Comparison of ENCODE assay signal across 17 cellular contexts in the genomic region with DNA sequence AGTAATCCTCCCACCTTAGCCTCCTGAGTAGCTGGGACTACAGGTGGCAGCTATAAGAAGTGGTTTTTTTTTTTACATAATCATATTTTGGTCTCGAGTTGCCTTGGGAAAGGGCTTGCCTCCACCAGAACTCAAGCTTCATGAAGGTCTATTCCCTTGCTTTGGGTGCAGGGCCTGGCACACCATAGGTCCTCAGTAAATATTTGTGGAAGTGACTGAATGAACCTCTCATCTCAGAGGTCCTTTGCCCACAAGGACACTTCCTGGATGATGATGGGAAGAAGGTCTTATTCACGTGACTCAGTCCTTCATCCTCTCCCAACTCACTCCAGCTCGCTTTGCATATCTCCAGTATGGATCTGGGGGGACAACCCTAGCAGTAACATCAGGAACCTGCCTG.
DNase-seq lines count a peak whose midpoint lies in the region; ATAC-seq, FAIRE-seq and TF ChIP-seq lines count a peak whose summit lies in the region.
"Had no signal": no experiment of that assay in that cellular context is flagged by ENCODE, and none has a peak within 500 bp of the region (broad histone marks: within the 10 kb centered on the region; RNA-seq: fewer than 3 reads in every experiment).

No MANE protein-coding gene starts in this region.

- TF ChIP-seq EP300 in A549 (IDR thresholded peaks at IDR 0.05) = no peak

- H3F3A ChIP-seq in PC-9 (ENCODE audit: insufficient read depth, low read depth) = peaks cover 34% of the 10 kb centered on the region

- CTCF ChIA-PET in A549 (lab: Yijun Ruan, JAX) (interaction anchor here (0.9 to 2.2 kb wide), 2 partner anchors 12 to 40 kb away, joined by 3 to 5 read pairs; no protein-coding TSS in a partner anchor), PC-9 (lab: Charles Lee) (no interaction called here)

- H3K9me3 ChIP-seq in A549 = peaks cover 7% of the 10 kb centered on the region; the same call in 2 of the 3 replicates
- H3K9me3 ChIP-seq in PC-9 (ENCODE audit: insufficient read depth, low read depth) = no peaks in the 10 kb centered on the region
- H3K9me3 ChIP-seq in hepatocyte (ENCODE audit: low read depth) = no peaks in the 10 kb centered on the region
- no peaks in the 10 kb centered on the region for H3K9me3 ChIP-seq in trophoblast cell (ENCODE audit: insufficient read depth, low read depth, low read length)
- peaks cover 0 to 7% of the 10 kb centered on the region in 2 donors for H3K9me3 ChIP-seq in neuronal stem cell (replicated peaks in 1 of 2; ENCODE audit: control insufficient read depth in 2 of 2, insufficient read depth in 1 of 2, low read depth in 1 of 2, low read length in 2 of 2)
- H3K9me3 ChIP-seq: Caco-2 had no signal

- H2BK12ac ChIP-seq in trophoblast cell (ENCODE audit: low read length) (peak overlapping the region; percentile 68), neuronal stem cell (ENCODE audit: low read length) (no peak overlapping the region)

- no peak for FAIRE-seq in A549 (lab: Jason Lieb, UNC)
- FAIRE-seq: D721Med, H54, HTR-8/SVneo had no signal

- intact Hi-C loops in PC-9 (cut with micrococcal nuclease; ENCODE audit: unreplicated experiment) = loop anchor here (2.0 kb wide), 1 partner anchor 35 kb away; no protein-coding TSS in a partner anchor

- ATAC-seq in A549 (no peak), HG02798 (IDR thresholded peaks at IDR 0.05; ENCODE audit: poor library complexity, unreplicated experiment) (no peak)
- ATAC-seq: GM23338 had no signal

- no peak overlapping the region for H2BK15ac ChIP-seq in neuronal stem cell (ENCODE audit: low read length)

- POLR2A ChIA-PET in A549 (lab: Yijun Ruan, JAX) = no interaction called here
- POLR2A ChIA-PET in PC-9 (lab: Charles Lee; ENCODE audit: unreplicated experiment) = no interaction called here

- H3K4me3 ChIP-seq in A549 (no peak overlapping the region), PC-9 (no peak overlapping the region), hepatocyte (no peak overlapping the region), trophoblast cell (ENCODE audit: low read depth, low read length) (no peak overlapping the region), neuronal stem cell (ENCODE audit: low read length in 2 of 2) (no peak overlapping the region)
- H3K4me3 ChIP-seq: GM23338 had no signal

- DNase-seq in A549 (ENCODE audit: low read depth in 1 of 2, low spot score in 1 of 2) (no peak), PC-9 (no peak), hepatocyte (ENCODE audit: low spot score) (no peak), trophoblast cell (no peak), AML-193 (lab: John Stamatoyannopoulos, UW) (no peak), neuronal stem cell (ENCODE audit: low spot score) (no peak)
- DNase-seq: 8988T; Caco-2; CD4-positive, alpha-beta T cell; DMS79 treated with DMSO at 0.1 percent for 48 hours; GF-D8 had no signal

- no peak for TF ChIP-seq POLR2A in A549 (IDR thresholded peaks at IDR 0.05; ENCODE audit: low read length)

- H4K20me1 ChIP-seq in PC-9 (ENCODE audit: insufficient read depth) (no peaks in the 10 kb centered on the region), hepatocyte (ENCODE audit: insufficient read depth, poor library complexity, severe bottlenecking) (no peaks in the 10 kb centered on the region)

- H2BK5ac ChIP-seq in trophoblast cell (ENCODE audit: low read depth, low read length, poor library complexity) (peak overlapping the region; percentile 60), neuronal stem cell (ENCODE audit: low read length) (no peak overlapping the region)

- H4K8ac ChIP-seq in trophoblast cell (ENCODE audit: low read depth, low read length) (no peak overlapping the region), neuronal stem cell (ENCODE audit: low read depth, low read length) (no peak overlapping the region)

- H3K4me2 ChIP-seq in A549 (no peak overlapping the region), PC-9 (0 out of 2 replicates have a peak overlapping the region, but pooled peaks have one; percentile 53), hepatocyte (peak overlapping the region; percentile 22), trophoblast cell (ENCODE audit: low read length) (no peak overlapping the region), neuronal stem cell (ENCODE audit: insufficient read depth, low read length, poor library complexity, severe bottlenecking) (no peak overlapping the region)
- H3K4me2 ChIP-seq: GM23338 had no signal

- no TSS peak for BruUV-seq in PC-9 (replicated peaks; lab: Mats Ljungman, UMichigan)

- no peaks in the 10 kb centered on the region for H3K36me3 ChIP-seq in PC-9 (ENCODE audit: low read depth)
- H3K36me3 ChIP-seq in hepatocyte (replicated peaks; ENCODE audit: insufficient read depth, low read depth) = no peaks in the 10 kb centered on the region
- no peaks in the 10 kb centered on the region for H3K36me3 ChIP-seq in trophoblast cell (ENCODE audit: control insufficient read depth in 1 of 2, insufficient read depth in 2 of 2, low read length in 2 of 2)
- no peaks in the 10 kb centered on the region for H3K36me3 ChIP-seq in neuronal stem cell (replicated peaks in 1 of 2; ENCODE audit: control insufficient read depth in 2 of 2, insufficient read depth in 2 of 2, low read length in 2 of 2)

- WGBS in A549 (ENCODE audit: missing lambda C conversion rate) = 84% methylated on average over 3 of the region's 3 CpGs
- WGBS in hepatocyte (ENCODE audit: low lambda C conversion rate, missing lambda C conversion rate) = 70% methylated on average over 3 of the region's 3 CpGs
- no CpG with 5 or more reads among the region's 3 CpGs for WGBS in trophoblast cell (ENCODE audit: extremely low coverage, insufficient coverage, insufficient read length)
- WGBS in neuronal stem cell (ENCODE audit: extremely low coverage in 2 of 2, insufficient read length in 2 of 2, insufficient replicate concordance in 1 of 2), 2 donors = no CpG with 5 or more reads among the region's 3 CpGs

- H3K23ac ChIP-seq in trophoblast cell (ENCODE audit: low read length) = no peak overlapping the region
- H3K23ac ChIP-seq in neuronal stem cell (ENCODE audit: low read depth, low read length, poor library complexity) = no peak overlapping the region

- H3K27ac ChIP-seq in A549 = peak overlapping the region; percentile 44 to 99; a peak in 4 of 6 replicates
- no peak overlapping the region for H3K27ac ChIP-seq in PC-9
- H3K27ac ChIP-seq in hepatocyte = peak overlapping the region; percentile 13
- peak overlapping the region; percentile 88 for H3K27ac ChIP-seq in trophoblast cell (ENCODE audit: low read depth, low read length)
- no peak overlapping the region for H3K27ac ChIP-seq in neuronal stem cell (replicated peaks; ENCODE audit: low read length)
- H3K27ac ChIP-seq: C4-2B had no signal

- H3K27me3 ChIP-seq in PC-9 (ENCODE audit: insufficient read depth, low read depth) (no peaks in the 10 kb centered on the region), hepatocyte (no peaks in the 10 kb centered on the region), trophoblast cell (ENCODE audit: insufficient read depth, low read length) (no peaks in the 10 kb centered on the region), neuronal stem cell (ENCODE audit: control insufficient read depth in 3 of 3, insufficient read depth in 3 of 3, low read depth in 1 of 3, low read length in 3 of 3) (no peaks in the 10 kb centered on the region)

- H2AFZ ChIP-seq in PC-9 (no peak overlapping the region), hepatocyte (no peak overlapping the region), trophoblast cell (ENCODE audit: insufficient read depth, low read length, poor library complexity) (no peak overlapping the region), neuronal stem cell (ENCODE audit: low read length) (no peak overlapping the region)
- H2AFZ ChIP-seq: GM23338 had no signal

- H2AK5ac ChIP-seq in trophoblast cell (ENCODE audit: low read length) (no peak overlapping the region), neuronal stem cell (ENCODE audit: low read depth, low read length) (no peak overlapping the region)

- no peak overlapping the region for H4K12ac ChIP-seq in trophoblast cell (ENCODE audit: low read depth, low read length)

- TF ChIP-seq CTCF in A549 (IDR thresholded peaks at IDR 0.05) = no peak
- TF ChIP-seq CTCF in PC-9 (conservative IDR thresholded peaks at IDR 0.05) = no peak
- TF ChIP-seq CTCF in hepatocyte (IDR thresholded peaks at IDR 0.05; ENCODE audit: poor library complexity) = no peak

- peaks cover 3% of the 10 kb centered on the region for H3K79me1 ChIP-seq in trophoblast cell (ENCODE audit: low read length)
- no peaks in the 10 kb centered on the region for H3K79me1 ChIP-seq in neuronal stem cell (ENCODE audit: low read depth, low read length)

- peak overlapping the region; percentile 71 for H4K91ac ChIP-seq in trophoblast cell (ENCODE audit: low read depth, low read length)
- no peak overlapping the region for H4K91ac ChIP-seq in neuronal stem cell (ENCODE audit: low read depth, low read length, poor library complexity)

- H3K9me2 ChIP-seq in PC-9 (ENCODE audit: insufficient read depth) (no peaks in the 10 kb centered on the region), hepatocyte (replicated peaks; ENCODE audit: insufficient read depth) (no peaks in the 10 kb centered on the region)

- H3K4ac ChIP-seq in trophoblast cell (ENCODE audit: low read depth, low read length) (peak overlapping the region; percentile 48), neuronal stem cell (ENCODE audit: low read length) (no peak overlapping the region)

- H3K9ac ChIP-seq in trophoblast cell (ENCODE audit: low read length) (no peak overlapping the region), neuronal stem cell (ENCODE audit: low read depth, low read length, poor library complexity) (no peak overlapping the region)

- peak overlapping the region; percentile 81 for H3K18ac ChIP-seq in trophoblast cell (ENCODE audit: low read length)
- no peak overlapping the region for H3K18ac ChIP-seq in neuronal stem cell (ENCODE audit: low read length)

- H3K14ac ChIP-seq in trophoblast cell (ENCODE audit: low read length) (peak overlapping the region; percentile 63), neuronal stem cell (ENCODE audit: low read length) (no peak overlapping the region)

- H3K4me1 ChIP-seq in A549 = peaks cover 37% of the 10 kb centered on the region
- peaks cover 36% of the 10 kb centered on the region for H3K4me1 ChIP-seq in PC-9 (replicated peaks; ENCODE audit: insufficient read depth)
- no peaks in the 10 kb centered on the region for H3K4me1 ChIP-seq in hepatocyte (ENCODE audit: insufficient read depth)
- peaks cover 5 to 6% of the 10 kb centered on the region in 2 experiments for H3K4me1 ChIP-seq in trophoblast cell (ENCODE audit: control insufficient read depth in 1 of 2, insufficient read depth in 2 of 2, low read length in 2 of 2)
- peaks cover 0 to 1% of the 10 kb centered on the region in 2 donors for H3K4me1 ChIP-seq in neuronal stem cell (ENCODE audit: control insufficient read depth in 2 of 2, insufficient read depth in 1 of 2, low read depth in 1 of 2, low read length in 2 of 2)

- no peak for TF ChIP-seq RAD21 in A549 (conservative IDR thresholded peaks at IDR 0.05 in 1 of 2, IDR thresholded peaks at IDR 0.05 in 1 of 2)

- H2BK120ac ChIP-seq in trophoblast cell (ENCODE audit: insufficient read depth, low read length, poor library complexity) (peak overlapping the region; percentile 49), neuronal stem cell (ENCODE audit: low read depth, low read length) (no peak overlapping the region)

- H3K79me2 ChIP-seq in PC-9 (ENCODE audit: low read depth) (no peaks in the 10 kb centered on the region), hepatocyte (no peaks in the 10 kb centered on the region), trophoblast cell (ENCODE audit: control insufficient read depth, insufficient read depth, low read length, poor library complexity) (no peaks in the 10 kb centered on the region)

Comparison
In these comparisons a context has a peak if more than half of its experiments do, and no peak if none do; other contexts are left out.
1. H3K27ac ChIP-seq: peak in A549 (2 of 2), hepatocyte (single experiment) and trophoblast cell (single experiment); none in PC-9 (single experiment) and neuronal stem cell (single experiment).
2. H3K4me2 ChIP-seq: peak in PC-9 (single experiment) and hepatocyte (single experiment); none in A549 (single experiment), trophoblast cell (single experiment) and neuronal stem cell (single experiment).